ENCODE assay signal across 12 cellular contexts in the genomic region with DNA sequence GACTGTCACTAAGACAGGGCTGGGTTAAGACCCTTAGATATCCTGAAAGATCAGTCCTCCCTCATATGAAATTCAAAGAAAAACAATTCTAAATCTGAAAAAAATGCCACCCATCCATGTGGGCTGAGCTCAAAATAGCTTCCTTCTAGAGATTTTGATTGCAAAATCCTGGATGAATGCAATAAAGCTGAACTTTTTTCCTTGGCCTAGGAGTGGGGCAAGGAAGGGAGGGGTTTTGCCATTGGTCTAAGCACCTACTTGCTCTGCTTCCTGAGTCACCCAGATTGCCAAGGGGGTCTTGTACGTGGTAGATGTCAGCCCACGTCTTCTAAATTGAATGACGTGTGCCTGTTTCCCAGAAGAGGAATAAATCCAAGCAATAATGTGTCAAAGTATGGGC. TPM values are rescaled to one million over a fixed set of nuclear protein-coding genes. Genes with fewer than 3 reads are reported as not detected.
DNase-seq lines count a peak whose midpoint lies in the region; ATAC-seq and TF ChIP-seq lines count a peak whose summit lies in the region.
"Had no signal": no experiment of that assay in that cellular context is flagged by ENCODE, and none has a peak within 500 bp of the region (broad histone marks: within the 10 kb centered on the region; RNA-seq: fewer than 3 reads in every experiment).

No MANE protein-coding gene starts in this region.

- no peak for ATAC-seq in HG02571 (IDR thresholded peaks at IDR 0.05; ENCODE audit: unreplicated experiment)
- ATAC-seq: stimulated activated naive CD8-positive, alpha-beta T cell treated with anti-CD3 and anti-CD28 coated beads, Interleukin-15, amount 100 ng/mL, for 72 hours; WTC11 had no signal

- peak overlapping the region; percentile 50 for H3K9ac ChIP-seq in mammary epithelial cell (ENCODE audit: insufficient read depth, low read length)
- H3K9ac ChIP-seq in subcutaneous abdominal adipose tissue (ENCODE audit: low read length in 5 of 5) = peak overlapping the region in 2 of 5 donors; percentile 45 to 78

- H3K4me1 ChIP-seq in HEK293 (ENCODE audit: control insufficient read depth, insufficient read depth, low read length) (peaks cover 23% of the 10 kb centered on the region), mammary epithelial cell (ENCODE audit: insufficient read depth, low read length) (peaks cover 34% of the 10 kb centered on the region), subcutaneous abdominal adipose tissue (ENCODE audit: control insufficient read depth in 5 of 5, insufficient read depth in 5 of 5, low read length in 5 of 5) (peaks cover 12 to 49% (median 39%) of the 10 kb centered on the region in 5 donors)

- intact Hi-C loops in mammary epithelial cell (cut with micrococcal nuclease) = no loop called here

- BruUV-seq in mammary epithelial cell (replicated peaks; lab: Mats Ljungman, UMichigan) = no TSS peak

- H3K4me2 ChIP-seq in mammary epithelial cell (ENCODE audit: insufficient read depth, low read depth, low read length) = peak overlapping the region; percentile 45

- no peaks in the 10 kb centered on the region for H4K20me1 ChIP-seq in mammary epithelial cell (ENCODE audit: insufficient read depth, low read length)

- TF ChIP-seq CTCF in HEK293 (tag by site-specific recombination; IDR thresholded peaks at IDR 0.05) (no peak), mammary epithelial cell (conservative IDR thresholded peaks at IDR 0.05 in 1 of 2, IDR thresholded peaks at IDR 0.05 in 1 of 2; ENCODE audit: extremely low read depth in 1 of 2, insufficient read depth in 1 of 2, low read depth in 1 of 2, low read length in 2 of 2) (no peak), WERI-Rb-1 (IDR thresholded peaks at IDR 0.05; ENCODE audit: low read depth, low read length) (no peak)

- WGBS in mammary epithelial cell (ENCODE audit: low coverage, missing lambda C conversion rate) = 3% methylated on average over 3 of the region's 3 CpGs

- H3K27me3 ChIP-seq in mammary epithelial cell (ENCODE audit: insufficient read depth, low read length) (no peaks in the 10 kb centered on the region), subcutaneous abdominal adipose tissue (ENCODE audit: control insufficient read depth in 5 of 5, insufficient read depth in 4 of 5, low read length in 5 of 5) (no peaks in the 10 kb centered on the region), WERI-Rb-1 (ENCODE audit: insufficient read depth, low read depth, severe bottlenecking) (no peaks in the 10 kb centered on the region), H7 (ENCODE audit: control insufficient read depth, insufficient read depth, low read length) (no peaks in the 10 kb centered on the region)

- H3K9me3 ChIP-seq in HEK293 (ENCODE audit: control insufficient read depth, insufficient read depth, low read depth, low read length) = no peaks in the 10 kb centered on the region
- no peaks in the 10 kb centered on the region for H3K9me3 ChIP-seq in mammary epithelial cell (replicated peaks; ENCODE audit: insufficient read depth, low read length)
- no peaks in the 10 kb centered on the region for H3K9me3 ChIP-seq in subcutaneous abdominal adipose tissue (ENCODE audit: control insufficient read depth in 5 of 5, low read length in 5 of 5)
- no peaks in the 10 kb centered on the region for H3K9me3 ChIP-seq in WERI-Rb-1 (ENCODE audit: severe bottlenecking)

- in situ Hi-C loops in mammary epithelial cell (cut with MboI; ENCODE audit: low sequenced_read_pairs in 2 of 2) = no loop called here

- H3K27ac ChIP-seq in HEK293 (ENCODE audit: extremely low read depth, low read depth, low read length) (no peak overlapping the region), mammary epithelial cell (ENCODE audit: insufficient read depth, low read depth, low read length) (peak overlapping the region; percentile 89), subcutaneous abdominal adipose tissue (ENCODE audit: low read depth, low read length) (peak overlapping the region; percentile 87), WERI-Rb-1 (no peak overlapping the region)
- H3K27ac ChIP-seq: HL-60 had no signal

- H3K36me3 ChIP-seq in HEK293 (ENCODE audit: control insufficient read depth in 2 of 2, insufficient read depth in 1 of 2, low read length in 2 of 2) (no peaks in the 10 kb centered on the region), mammary epithelial cell (ENCODE audit: insufficient read depth, low read length) (no peaks in the 10 kb centered on the region), subcutaneous abdominal adipose tissue (ENCODE audit: control insufficient read depth in 5 of 5, insufficient read depth in 5 of 5, low read length in 5 of 5) (peaks cover 0 to 2% (median 0%) of the 10 kb centered on the region in 5 donors), WERI-Rb-1 (no peaks in the 10 kb centered on the region), H7 (replicated peaks; ENCODE audit: control insufficient read depth, insufficient read depth, low read length) (no peaks in the 10 kb centered on the region)

- CTCF ChIA-PET in HEK293 (lab: Yijun Ruan, JAX) (interaction anchor here (0.6 to 2.1 kb wide), 5 partner anchors 103 to 447 kb away, joined by 3 to 10 read pairs (median 3); no protein-coding TSS in a partner anchor), mammary epithelial cell (lab: Charles Lee; ENCODE audit: low non-redundant PET) (no interaction called here)

- H2AFZ ChIP-seq in mammary epithelial cell (ENCODE audit: low read depth, low read length) = peak overlapping the region; percentile 20

- H3K4me3 ChIP-seq in HEK293 (ENCODE audit: low read depth, low read length) (no peak overlapping the region), mammary epithelial cell (replicated peaks in 1 of 3; ENCODE audit: insufficient read depth in 1 of 3, low read depth in 2 of 3, low read length in 3 of 3) (no peak overlapping the region), subcutaneous abdominal adipose tissue (ENCODE audit: low read depth in 1 of 5, low read length in 5 of 5) (peak overlapping the region in 1 of 5 donors; percentile 33), WERI-Rb-1 (ENCODE audit: low read depth, low read length) (no peak overlapping the region), H7 (ENCODE audit: insufficient read depth, low read depth, low read length) (no peak overlapping the region)

- dilution Hi-C loops in mammary epithelial cell (cut with HindIII; ENCODE audit: low sequenced_read_pairs) = no loop called here

- POLR2A ChIA-PET in HEK293 (lab: Yijun Ruan, JAX) = interaction anchor here (0.9 to 2.1 kb wide), 7 partner anchors 14 to 204 kb away, joined by 3 to 18 read pairs (median 4); partner anchors contain the start of genes AAGAB, IQCH and SMAD3

- DNase-seq in mammary epithelial cell (peak; percentile 68), kidney tubule cell (ENCODE audit: low spot score) (peak; percentile 42), WERI-Rb-1 (no peak), H7 (no peak), RPMI8226 (no peak)
- DNase-seq: activated naive CD4-positive, alpha-beta T cell treated with anti-CD3 and anti-CD28 coated beads for 36 hours; stimulated activated naive CD8-positive, alpha-beta T cell treated with anti-CD3 and anti-CD28 coated beads, Interleukin-15, amount 100 ng/mL, for 72 hours had no signal

- no peaks in the 10 kb centered on the region for H3K79me2 ChIP-seq in mammary epithelial cell (ENCODE audit: insufficient read depth, low read length)

TF ChIP-seq in HEK293, 187 proteins besides CTCF, POLR2A, EP300 and RAD21:
- TF ChIP-seq ZBTB17 (tag by site-specific recombination; IDR thresholded peaks at IDR 0.05) = 0 out of 2 replicates have a peak, but pooled peaks have one; percentile 8
- no peak for TF ChIP-seq ZBTB1 (tag by site-specific recombination; IDR thresholded peaks at IDR 0.05)
TF ChIP-seq in HEK293: peak in this region for 1.

RNA-seq across cellular contexts. Expression of gene SMAD3, which starts 15.3 kb away (rescaled TPM):
- 10 to 100 TPM in 1 of 2 donors, 1 to 10 TPM in 1; 8.7 to 41.0 TPM for total RNA-seq in mammary epithelial cell
- 29.2 TPM for polyA plus RNA-seq in mammary epithelial cell
- polyA minus RNA-seq in mammary epithelial cell = 60.6 TPM
- 29.2 and 30.8 TPM in 2 replicates for total RNA-seq in H7 (2014; rRNA removed; shearing (Covaris generic))

Comparison
In these comparisons a context has a peak if more than half of its experiments do, and no peak if none do; other contexts are left out.
1. H3K27ac ChIP-seq: peak in mammary epithelial cell (single experiment) and subcutaneous abdominal adipose tissue (single experiment); none in HEK293 (single experiment) and WERI-Rb-1 (single experiment).
2. DNase-seq: peak in mammary epithelial cell (single experiment) and kidney tubule cell (single experiment); none in WERI-Rb-1 (single experiment), H7 (single experiment) and RPMI8226 (single experiment).